In the genomic region with DNA sequence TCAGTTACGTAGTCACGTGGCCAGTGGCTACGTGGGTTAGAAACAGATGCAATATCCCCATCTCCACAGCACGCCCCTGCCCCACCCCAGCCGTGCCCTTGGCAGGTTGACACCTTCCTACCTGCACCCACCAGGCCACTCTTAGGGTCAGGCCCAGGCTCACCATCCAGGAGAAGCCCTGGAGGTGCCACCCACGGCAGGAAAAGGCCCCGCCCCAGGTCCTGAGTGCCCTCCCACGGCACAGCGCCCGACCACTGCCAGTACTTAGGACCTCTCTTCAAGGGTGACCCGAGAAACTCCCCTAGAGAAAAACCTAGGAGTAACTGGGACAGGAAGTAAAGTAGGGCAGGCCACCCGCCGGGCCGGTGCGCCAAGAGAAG, we compare ENCODE assay signal across 8 cellular contexts. TPM values are rescaled to one million over a fixed set of nuclear protein-coding genes. Genes with fewer than 3 reads are reported as not detected.
DNase-seq lines count a peak whose midpoint lies in the region; ATAC-seq and TF ChIP-seq lines count a peak whose summit lies in the region.

No MANE protein-coding gene starts in this region.

- BruUV-seq in mammary epithelial cell (replicated peaks; lab: Mats Ljungman, UMichigan): no TSS peak

- H3K4me3 ChIP-seq in BLaER1: peak overlapping the region; percentile 94
- H3K4me3 ChIP-seq in HUES64 (ENCODE audit: low read length): peak overlapping the region; percentile 89
- peak overlapping the region; percentile 66 to 96 (median 82) for H3K4me3 ChIP-seq in mammary epithelial cell (replicated peaks in 1 of 3; ENCODE audit: insufficient read depth in 1 of 3, low read depth in 2 of 3, low read length in 3 of 3)

- dilution Hi-C loops in mammary epithelial cell (cut with HindIII; ENCODE audit: low sequenced_read_pairs): no loop called here

- H3K4me1 ChIP-seq in BLaER1 (peaks cover 24% of the 10 kb centered on the region), HUES64 (ENCODE audit: insufficient read depth, low read length) (no peaks in the 10 kb centered on the region), mammary epithelial cell (ENCODE audit: insufficient read depth, low read length) (peaks cover 6% of the 10 kb centered on the region)

- H3K9ac ChIP-seq in BLaER1 (peak overlapping the region; percentile 87), HUES64 (ENCODE audit: low read depth, low read length) (peak overlapping the region; percentile 81; the same call in 1 of the 2 replicates), mammary epithelial cell (ENCODE audit: insufficient read depth, low read length) (no peak overlapping the region)

- peaks cover 63% of the 10 kb centered on the region for H3K79me2 ChIP-seq in mammary epithelial cell (ENCODE audit: insufficient read depth, low read length)

- peaks cover 11% of the 10 kb centered on the region for H3K4me1 Mint-ChIP-seq in nephron

- ATAC-seq in GM19023 (IDR thresholded peaks at IDR 0.05; ENCODE audit: unreplicated experiment): no peak

- WGBS in HUES64: 72% methylated on average over 15 of the region's 15 CpGs
- 8% methylated on average over 11 of the region's 15 CpGs for WGBS in mammary epithelial cell (ENCODE audit: low coverage, missing lambda C conversion rate)

- peaks cover 59% of the 10 kb centered on the region for H4K20me1 ChIP-seq in BLaER1
- peaks cover 6% of the 10 kb centered on the region for H4K20me1 ChIP-seq in mammary epithelial cell (ENCODE audit: insufficient read depth, low read length)

- H3K27ac ChIP-seq in BLaER1 (peak overlapping the region; percentile 55; the same call in 1 of the 2 replicates), HUES64 (ENCODE audit: low read depth, low read length) (no peak overlapping the region), mammary epithelial cell (ENCODE audit: insufficient read depth, low read depth, low read length) (no peak overlapping the region)

- CTCF ChIA-PET in mammary epithelial cell (lab: Charles Lee; ENCODE audit: low non-redundant PET): interaction anchor here (0.6 kb wide), 1 partner anchor 371 kb away, joined by 7 read pairs; no protein-coding TSS in a partner anchor

- peak overlapping the region; percentile 75 to 85 (median 82) for H3K4me3 Mint-ChIP-seq in nephron

- H3K27ac Mint-ChIP-seq in nephron: peak overlapping the region in 2 of 3 experiments; percentile 27 to 43

- H3K4me2 ChIP-seq in BLaER1: peak overlapping the region; percentile 97
- peak overlapping the region; percentile 93 for H3K4me2 ChIP-seq in mammary epithelial cell (ENCODE audit: insufficient read depth, low read depth, low read length)

- DNase-seq in mammary epithelial cell (no peak), LoVo (ENCODE audit: low spot score) (no peak), NCI-H2171 (lab: John Stamatoyannopoulos, UW) (no peak), NCI-H345 treated with DMSO at 0.1 percent for 48 hours (lab: John Stamatoyannopoulos, UW; ENCODE audit: unreplicated experiment) (no peak)

- no peaks in the 10 kb centered on the region for H3K27me3 Mint-ChIP-seq in nephron (ENCODE audit: low read depth)

- H3K36me3 ChIP-seq in BLaER1 (peaks cover 64% of the 10 kb centered on the region), HUES64 (ENCODE audit: insufficient read depth, low read length) (peaks cover 58% of the 10 kb centered on the region), mammary epithelial cell (ENCODE audit: insufficient read depth, low read length) (peaks cover 8% of the 10 kb centered on the region)

- in situ Hi-C loops in mammary epithelial cell (cut with MboI; ENCODE audit: low sequenced_read_pairs in 2 of 2): no loop called here

- no peaks in the 10 kb centered on the region for H3K27me3 ChIP-seq in BLaER1
- no peaks in the 10 kb centered on the region for H3K27me3 ChIP-seq in HUES64 (ENCODE audit: insufficient read depth, low read length)
- H3K27me3 ChIP-seq in mammary epithelial cell (ENCODE audit: insufficient read depth, low read length): no peaks in the 10 kb centered on the region

- intact Hi-C loops in mammary epithelial cell (cut with micrococcal nuclease): loop anchor here (5.0 kb wide), 1 partner anchor 41 kb away; a partner anchor contains a TSS

- no peak for TF ChIP-seq CTCF in mammary epithelial cell (conservative IDR thresholded peaks at IDR 0.05 in 1 of 2, IDR thresholded peaks at IDR 0.05 in 1 of 2; ENCODE audit: extremely low read depth in 1 of 2, insufficient read depth in 1 of 2, low read depth in 1 of 2, low read length in 2 of 2)
- no peak for TF ChIP-seq CTCF in nephron (IDR thresholded peaks at IDR 0.05; ENCODE audit: unreplicated experiment in 3 of 3)

- H3K9me3 Mint-ChIP-seq in nephron: no peaks in the 10 kb centered on the region

- H3K9me3 ChIP-seq in BLaER1 (no peaks in the 10 kb centered on the region), HUES64 (ENCODE audit: insufficient read depth, low read depth, low read length) (no peaks in the 10 kb centered on the region), mammary epithelial cell (replicated peaks; ENCODE audit: insufficient read depth, low read length) (no peaks in the 10 kb centered on the region)

- no peak overlapping the region for H2AFZ ChIP-seq in mammary epithelial cell (ENCODE audit: low read depth, low read length)

- peaks cover 38% of the 10 kb centered on the region for H3K36me3 Mint-ChIP-seq in nephron (ENCODE audit: low read depth)

RNA-seq across cellular contexts. Expression of a gene that starts 1.5 kb away (rescaled TPM):
- polyA plus RNA-seq in HUES64 (2013, experiment 1 of 2): 21.1 TPM
- 18.2 TPM for polyA plus RNA-seq in HUES64 (2013, experiment 2 of 2)
- total RNA-seq in mammary epithelial cell: 10 to 100 TPM in 1 of 2 donors, 1 to 10 TPM in 1; 5.7 to 19.6 TPM
- polyA plus RNA-seq in mammary epithelial cell: 14.5 TPM
- polyA minus RNA-seq in mammary epithelial cell: 9.7 TPM

RNA-seq across cellular contexts. Expression of a gene that starts 7.5 kb away (rescaled TPM):
- 47.5 TPM for polyA plus RNA-seq in HUES64 (2013, experiment 1 of 2)
- 53.4 TPM for polyA plus RNA-seq in HUES64 (2013, experiment 2 of 2)
- 10 to 100 TPM; 37.7 to 42.3 TPM for total RNA-seq in mammary epithelial cell
- 66.4 TPM for polyA plus RNA-seq in mammary epithelial cell
- polyA minus RNA-seq in mammary epithelial cell: 11.7 TPM

RNA-seq across cellular contexts. Expression of a gene that starts 19.1 kb away (rescaled TPM):
- 237 TPM for polyA plus RNA-seq in HUES64 (2013, experiment 1 of 2)
- polyA plus RNA-seq in HUES64 (2013, experiment 2 of 2): 240 TPM
- total RNA-seq in mammary epithelial cell: 100 to 1,000 TPM; 327 to 372 TPM
- polyA plus RNA-seq in mammary epithelial cell: 595 TPM
- 273 TPM for polyA minus RNA-seq in mammary epithelial cell

RNA-seq across cellular contexts. Expression of a gene that starts 38.5 kb away (rescaled TPM):
- polyA plus RNA-seq in HUES64 (2013, experiment 1 of 2): 85.7 TPM
- polyA plus RNA-seq in HUES64 (2013, experiment 2 of 2): 83.2 TPM
- total RNA-seq in mammary epithelial cell: 100 to 1,000 TPM; 229 to 242 TPM
- 461 TPM for polyA plus RNA-seq in mammary epithelial cell
- 86.1 TPM for polyA minus RNA-seq in mammary epithelial cell

RNA-seq across cellular contexts. Expression of a gene that starts 48.1 kb away (rescaled TPM):
- polyA plus RNA-seq in HUES64 (2013, experiment 1 of 2): 0.35 TPM
- polyA plus RNA-seq in HUES64 (2013, experiment 2 of 2): 0.38 TPM
- total RNA-seq in mammary epithelial cell: under 1 TPM; 0.33 to 0.47 TPM
- 0.14 TPM for polyA plus RNA-seq in mammary epithelial cell
- polyA minus RNA-seq in mammary epithelial cell: not detected
